Comparison of ENCODE assay signal across 8 cellular contexts in genomic region chr16:11949527-11949926, GRCh38. TPM values are rescaled to one million over a fixed set of nuclear protein-coding genes. Genes with fewer than 3 reads are reported as not detected.
DNase-seq lines count a peak whose midpoint lies in the region; ATAC-seq and TF ChIP-seq lines count a peak whose summit lies in the region.

No MANE protein-coding gene starts in this region.

- H3K27me3 Mint-ChIP-seq in CD14-positive monocyte (ENCODE audit: low read depth in 3 of 3) (peaks cover 0 to 3% (median 0%) of the 10 kb centered on the region in 3 donors), endothelial cell (ENCODE audit: unreplicated experiment) (no peaks in the 10 kb centered on the region)

- DNase-seq in CD14-positive monocyte (ENCODE audit: low spot score) (no peak), Karpas-422 (peak; percentile 90), RPMI7951 (ENCODE audit: low read depth) (peak; percentile 60), endothelial cell (ENCODE audit: low spot score) (peak; percentile 40), mucosa of descending colon (peak in 1 of 3 donors; percentile 41), NCI-H446 treated with DMSO at 0.1 percent for 48 hours (lab: John Stamatoyannopoulos, UW) (no peak)

- H3K9me3 Mint-ChIP-seq in CD14-positive monocyte: no peaks in the 10 kb centered on the region
- H3K9me3 Mint-ChIP-seq in endothelial cell (ENCODE audit: unreplicated experiment): no peaks in the 10 kb centered on the region

- peak overlapping the region; percentile 89 for H3K27ac ChIP-seq in Karpas-422 (ENCODE audit: low read length)

- H3K4me3 ChIP-seq in Karpas-422 (ENCODE audit: low read length): no peak overlapping the region
- no peak overlapping the region for H3K4me3 ChIP-seq in mucosa of descending colon

- peak overlapping the region; percentile 66 for H3K4me2 ChIP-seq in Karpas-422 (ENCODE audit: low read depth, low read length, poor library complexity, severe bottlenecking)

- H3K79me2 ChIP-seq in Karpas-422 (ENCODE audit: low read length): no peaks in the 10 kb centered on the region

- ATAC-seq in GM18520 (IDR thresholded peaks at IDR 0.05; ENCODE audit: unreplicated experiment) (peak; percentile 73), mucosa of descending colon (peak; percentile 73), HG03039 (IDR thresholded peaks at IDR 0.05; ENCODE audit: unreplicated experiment) (no peak)

- H3K9me3 ChIP-seq in Karpas-422 (ENCODE audit: low read length) (no peaks in the 10 kb centered on the region), mucosa of descending colon (no peaks in the 10 kb centered on the region)

- TF ChIP-seq CTCF in CD14-positive monocyte (IDR thresholded peaks at IDR 0.05) (peak; percentile 51), endothelial cell (IDR thresholded peaks at IDR 0.05; ENCODE audit: unreplicated experiment) (no peak), mucosa of descending colon (IDR thresholded peaks at IDR 0.05) (no peak)

- intact Hi-C loops in CD14-positive monocyte (cut with micrococcal nuclease): loop anchor here in 1 of 2 donors (2.0 kb wide), 1 partner anchor 119 kb away; no protein-coding TSS in a partner anchor
- intact Hi-C loops in mucosa of descending colon (cut with DNase I, micrococcal nuclease): no loop called here

- H3K4me1 Mint-ChIP-seq in CD14-positive monocyte (no peaks in the 10 kb centered on the region), endothelial cell (ENCODE audit: unreplicated experiment) (no peaks in the 10 kb centered on the region)

- no peaks in the 10 kb centered on the region for H3K27me3 ChIP-seq in Karpas-422 (ENCODE audit: low read length)

- H3K4me1 ChIP-seq in Karpas-422 (ENCODE audit: low read length) (peaks cover 19% of the 10 kb centered on the region), mucosa of descending colon (ENCODE audit: low read depth) (no peaks in the 10 kb centered on the region)

- no peak overlapping the region for H2AFZ ChIP-seq in Karpas-422 (ENCODE audit: low read length)

- no peak overlapping the region for H3K4me3 Mint-ChIP-seq in CD14-positive monocyte
- no peak overlapping the region for H3K4me3 Mint-ChIP-seq in endothelial cell (ENCODE audit: unreplicated experiment)

- H3K27ac Mint-ChIP-seq in CD14-positive monocyte (no peak overlapping the region), endothelial cell (ENCODE audit: unreplicated experiment) (no peak overlapping the region)

- H4K20me1 ChIP-seq in Karpas-422 (ENCODE audit: insufficient read depth, low read depth, low read length): no peaks in the 10 kb centered on the region

- H3K9me2 ChIP-seq in Karpas-422 (replicated peaks; ENCODE audit: insufficient read depth, low read length): no peaks in the 10 kb centered on the region

- H3K36me3 Mint-ChIP-seq in CD14-positive monocyte (no peaks in the 10 kb centered on the region), endothelial cell (ENCODE audit: low read depth, unreplicated experiment) (no peaks in the 10 kb centered on the region)

- H3K36me3 ChIP-seq in Karpas-422 (ENCODE audit: insufficient read depth, low read length) (no peaks in the 10 kb centered on the region), mucosa of descending colon (ENCODE audit: low read depth) (no peaks in the 10 kb centered on the region)

- H3K9ac ChIP-seq in Karpas-422 (ENCODE audit: low read length): no peak overlapping the region

RNA-seq across cellular contexts. Expression of gene NPIPB2, which starts 7.7 kb away (rescaled TPM):
- polyA plus RNA-seq in CD14-positive monocyte: under 1 TPM in 1 of 2 donors, not detected in 1; 0.81 TPM
- 4.5 and 17.6 TPM in 2 replicates for total RNA-seq in Karpas-422 (2014; rRNA removed; shearing (Covaris generic); ENCODE audit: low replicate concordance)
- total RNA-seq in RPMI7951 (2014; rRNA removed; shearing (Covaris generic)): 1.3 and 5.0 TPM in 2 replicates
- total RNA-seq in endothelial cell (ENCODE audit: unreplicated experiment) (4.4 TPM), mucosa of descending colon (10 to 100 TPM; 11.1 to 17.6 (median 15.3) TPM)

RNA-seq across cellular contexts. Expression of gene TNFRSF17, which starts 15.5 kb away (rescaled TPM):
- under 1 TPM in 1 of 2 donors, not detected in 1; 0.26 TPM for polyA plus RNA-seq in CD14-positive monocyte
- 6.2 and 24.0 TPM in 2 replicates for total RNA-seq in Karpas-422 (2014; rRNA removed; shearing (Covaris generic); ENCODE audit: low replicate concordance)
- 0.48 TPM in 1 of 2 replicates, not detected in the other for total RNA-seq in RPMI7951 (2014; rRNA removed; shearing (Covaris generic))
- total RNA-seq in endothelial cell (ENCODE audit: unreplicated experiment) (not detected), mucosa of descending colon (1 to 10 TPM; 1.2 to 3.3 (median 2.1) TPM)

RNA-seq across cellular contexts. Expression of gene SNX29, which starts 27.0 kb away (rescaled TPM):
- polyA plus RNA-seq in CD14-positive monocyte: 10 to 100 TPM; 13.3 to 14.0 TPM
- 13.2 and 26.8 TPM in 2 replicates for total RNA-seq in Karpas-422 (2014; rRNA removed; shearing (Covaris generic); ENCODE audit: low replicate concordance)
- 4.9 and 9.9 TPM in 2 replicates for total RNA-seq in RPMI7951 (2014; rRNA removed; shearing (Covaris generic))
- total RNA-seq in endothelial cell (ENCODE audit: unreplicated experiment) (21.6 TPM), mucosa of descending colon (10 to 100 TPM; 21.0 to 32.2 (median 21.9) TPM)

RNA-seq across cellular contexts. Expression of gene GSPT1, which starts 33.8 kb away (rescaled TPM):
- polyA plus RNA-seq in CD14-positive monocyte: 10 to 100 TPM; 47.9 to 48.3 TPM
- 66.5 and 80.2 TPM in 2 replicates for total RNA-seq in Karpas-422 (2014; rRNA removed; shearing (Covaris generic); ENCODE audit: low replicate concordance)
- total RNA-seq in RPMI7951 (2014; rRNA removed; shearing (Covaris generic)): 77.2 and 102 TPM in 2 replicates
- total RNA-seq in endothelial cell (ENCODE audit: unreplicated experiment): 99.8 TPM
- 100 to 1,000 TPM in 2 of 3 donors, 10 to 100 TPM in 1; 99.0 to 119 (median 113) TPM for total RNA-seq in mucosa of descending colon

Comparison
In these comparisons a context has a peak if more than half of its experiments do, and no peak if none do; other contexts are left out.
1. DNase-seq: peak in Karpas-422 (single experiment), RPMI7951 (single experiment) and endothelial cell (single experiment); none in CD14-positive monocyte (single experiment) and NCI-H446 treated with DMSO at 0.1 percent for 48 hours (single experiment).